ENCODE assay signal across 21 cellular contexts in the genomic region with DNA sequence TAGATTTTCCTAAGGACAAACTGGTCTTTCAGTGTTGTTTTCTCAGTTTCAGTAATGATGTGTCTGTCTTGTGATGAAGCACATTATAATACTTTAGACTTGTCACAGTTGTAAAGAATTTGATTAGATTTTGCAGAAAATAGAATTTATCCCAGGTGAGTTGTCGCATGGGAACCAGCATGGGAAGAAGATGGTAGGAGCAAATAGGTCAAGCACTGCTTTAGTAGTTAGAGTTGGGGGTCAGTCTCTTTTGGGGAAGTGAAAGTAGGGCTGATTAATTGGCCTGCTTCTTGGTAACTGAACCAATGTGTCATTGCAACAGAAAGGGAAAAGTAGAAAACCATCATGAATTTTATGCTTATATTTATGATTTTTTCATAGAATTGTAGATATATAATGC.
DNase-seq lines count a peak whose midpoint lies in the region; ATAC-seq and TF ChIP-seq lines count a peak whose summit lies in the region.
"Had no signal": no experiment of that assay in that cellular context is flagged by ENCODE, and none has a peak within 500 bp of the region (broad histone marks: within the 10 kb centered on the region; RNA-seq: fewer than 3 reads in every experiment).

No MANE protein-coding gene starts in this region.

- no peaks in the 10 kb centered on the region for H4K20me1 ChIP-seq in OCI-LY7 (ENCODE audit: insufficient read depth, low read length)

- no peaks in the 10 kb centered on the region for H3K9me2 ChIP-seq in OCI-LY7 (ENCODE audit: insufficient read depth, low read length)

- no peak overlapping the region for H3K27ac Mint-ChIP-seq in T-cell
- H3K27ac Mint-ChIP-seq: activated naive CD4-positive, alpha-beta T cell treated with anti-CD3 and anti-CD28 coated beads, Interleukin-2, amount 50 U/mL, for 24 hours; T-helper 17 cell had no signal

- CTCF ChIA-PET in OCI-LY7 (lab: Charles Lee; ENCODE audit: unreplicated experiment), result no interaction called here
- CTCF ChIA-PET in T-cell (lab: Charles Lee), result no interaction called here

- H3K4me1 ChIP-seq in OCI-LY7 (ENCODE audit: insufficient read depth, low read length, poor library complexity, severe bottlenecking) (no peaks in the 10 kb centered on the region), Peyer's patch (no peaks in the 10 kb centered on the region)
- H3K4me1 ChIP-seq: uterus had no signal

- H3K9me3 ChIP-seq in OCI-LY7 (ENCODE audit: low read length) (no peaks in the 10 kb centered on the region), Peyer's patch (no peaks in the 10 kb centered on the region)
- H3K9me3 ChIP-seq: ovary, uterus had no signal

- no peak overlapping the region for H3K4me3 ChIP-seq in OCI-LY7 (ENCODE audit: low read depth, low read length, poor library complexity, severe bottlenecking)
- H3K4me3 ChIP-seq in Peyer's patch, result no peak overlapping the region
- H3K4me3 ChIP-seq: K562, ovary, uterus had no signal

- TF ChIP-seq POLR2A in erythroblast (IDR thresholded peaks at IDR 0.05; ENCODE audit: low read length) (no peak), Peyer's patch (IDR thresholded peaks at IDR 0.05) (no peak)

- DNase-seq in OCI-LY7 (ENCODE audit: low spot score), result peak; percentile 4
- no peak for DNase-seq in T-cell
- no peak for DNase-seq in erythroblast (lab: John Stamatoyannopoulos, UW)
- DNase-seq in Peyer's patch, result no peak
- DNase-seq in amygdala (lab: John Stamatoyannopoulos, UW), result no peak
- DNase-seq: activated CD4-positive, alpha-beta T cell treated with anti-CD3 and anti-CD28 coated beads for 1 hour; activated CD8-positive, alpha-beta memory T cell treated with anti-CD3 and anti-CD28 coated beads, Interleukin-2, amount 50 U/mL, for 4 hours; AML-193; GF-D8; hippocampal formation; NCI-H510A treated with DMSO at 0.1 percent for 48 hours; ovary; stimulated activated naive CD4-positive, alpha-beta T cell; T-helper 17 cell; uterus had no signal

- no peak overlapping the region for H2AFZ ChIP-seq in OCI-LY7 (ENCODE audit: low read length)

- no peaks in the 10 kb centered on the region for H3K27me3 ChIP-seq in Peyer's patch
- H3K27me3 ChIP-seq: ovary, uterus had no signal

- no peak overlapping the region for H3K4me3 Mint-ChIP-seq in T-cell
- H3K4me3 Mint-ChIP-seq: activated naive CD4-positive, alpha-beta T cell treated with anti-CD3 and anti-CD28 coated beads, Interleukin-2, amount 50 U/mL, for 24 hours; T-helper 17 cell had no signal

- no TSS peak for BruUV-seq in OCI-LY7 (replicated peaks; lab: Mats Ljungman, UMichigan)

- no peak overlapping the region for H3K4me2 ChIP-seq in OCI-LY7 (ENCODE audit: low read length)

- H3K27me3 Mint-ChIP-seq in T-cell, result no peaks in the 10 kb centered on the region
- H3K27me3 Mint-ChIP-seq: activated naive CD4-positive, alpha-beta T cell treated with anti-CD3 and anti-CD28 coated beads, Interleukin-2, amount 50 U/mL, for 24 hours; T-helper 17 cell had no signal

- ATAC-seq in GM18861 (IDR thresholded peaks at IDR 0.05; ENCODE audit: unreplicated experiment) (peak; percentile 65), GM21447 (IDR thresholded peaks at IDR 0.05; ENCODE audit: unreplicated experiment) (peak; percentile 82), HG03342 (IDR thresholded peaks at IDR 0.05; ENCODE audit: unreplicated experiment) (peak; percentile 82), T-cell (replicated peaks in 1 of 4) (no peak)
- ATAC-seq: K562, T-helper 17 cell had no signal

- TF ChIP-seq CTCF in OCI-LY7 (conservative IDR thresholded peaks at IDR 0.05; ENCODE audit: low read length) (no peak), Peyer's patch (IDR thresholded peaks at IDR 0.05) (no peak)

- H3K9me3 Mint-ChIP-seq in T-cell, result no peaks in the 10 kb centered on the region
- H3K9me3 Mint-ChIP-seq: activated naive CD4-positive, alpha-beta T cell treated with anti-CD3 and anti-CD28 coated beads, Interleukin-2, amount 50 U/mL, for 24 hours had no signal

- H3K27ac ChIP-seq in OCI-LY7 (ENCODE audit: low read depth, low read length, poor library complexity, severe bottlenecking) (no peak overlapping the region), Peyer's patch (no peak overlapping the region)
- H3K27ac ChIP-seq: HL-60, ovary, uterus had no signal

- H3K79me2 ChIP-seq in OCI-LY7 (ENCODE audit: insufficient read depth, low read depth, low read length), result no peaks in the 10 kb centered on the region

- H3K36me3 Mint-ChIP-seq in T-cell, result peaks cover 47% of the 10 kb centered on the region

- H3K36me3 ChIP-seq in OCI-LY7 (ENCODE audit: insufficient read depth, low read length), result no peaks in the 10 kb centered on the region
- peaks cover 0 to 3% (median 0%) of the 10 kb centered on the region in 3 donors for H3K36me3 ChIP-seq in Peyer's patch
- H3K36me3 ChIP-seq: ovary, uterus had no signal

- POLR2A ChIA-PET in OCI-LY7 (lab: Charles Lee), result no interaction called here
- POLR2A ChIA-PET in T-cell (lab: Charles Lee), result no interaction called here

- H3K4me1 Mint-ChIP-seq in T-cell, result no peaks in the 10 kb centered on the region
- H3K4me1 Mint-ChIP-seq: activated naive CD4-positive, alpha-beta T cell treated with anti-CD3 and anti-CD28 coated beads, Interleukin-2, amount 50 U/mL, for 24 hours; T-helper 17 cell had no signal

- intact Hi-C loops in OCI-LY7 (cut with micrococcal nuclease; ENCODE audit: unreplicated experiment), result no loop called here

Comparison
In these comparisons a context has a peak if more than half of its experiments do, and no peak if none do; other contexts are left out.
1. ATAC-seq: peak in GM18861 (single experiment), GM21447 (single experiment) and HG03342 (single experiment); none in T-cell (0 of 4).